12 cellular contexts compared by ENCODE assay signal in the genomic region with DNA sequence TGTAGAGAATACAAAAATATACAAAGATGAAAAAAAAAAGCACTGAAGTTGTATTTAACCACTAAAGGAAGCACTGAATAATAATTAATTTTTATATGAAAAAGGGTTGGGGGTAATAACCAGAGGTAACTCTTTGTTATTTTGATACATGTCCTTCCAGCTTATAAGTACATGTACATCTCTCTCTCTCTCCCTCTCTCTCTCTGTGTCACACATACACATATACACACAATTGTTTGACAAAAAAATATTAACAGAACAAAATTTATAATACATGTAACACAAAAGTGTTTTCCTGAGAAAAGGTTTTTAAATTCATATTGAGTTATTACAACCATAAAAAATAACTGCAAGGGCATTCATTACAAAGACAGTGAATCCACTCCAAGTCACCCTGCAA. TPM values are rescaled to one million over a fixed set of nuclear protein-coding genes. Genes with fewer than 3 reads are reported as not detected.
DNase-seq lines count a peak whose midpoint lies in the region; ATAC-seq and TF ChIP-seq lines count a peak whose summit lies in the region.
"Had no signal": no experiment of that assay in that cellular context is flagged by ENCODE, and none has a peak within 500 bp of the region (broad histone marks: within the 10 kb centered on the region; RNA-seq: fewer than 3 reads in every experiment).

No MANE protein-coding gene starts in this region.

- ATAC-seq in natural killer cell treated with Interleukin-12 subunit alpha and Interleukin-12 subunit beta and Interleukin-15 and Interleukin-18, amount 100 ng/mL, for 72 hours = no peak
- ATAC-seq in HG02884 (IDR thresholded peaks at IDR 0.05; ENCODE audit: unreplicated experiment) = no peak
- no peak for ATAC-seq in GM21529 (IDR thresholded peaks at IDR 0.05; ENCODE audit: unreplicated experiment)
- no peak for ATAC-seq in HG02642 (IDR thresholded peaks at IDR 0.05; ENCODE audit: poor library complexity, unreplicated experiment)
- ATAC-seq: K562 had no signal

- peak overlapping the region; percentile 74 for H3K4me3 Mint-ChIP-seq in HFFc6
- peak overlapping the region; percentile 92 for H3K4me3 Mint-ChIP-seq in activated naive CD8-positive, alpha-beta T cell
- peak overlapping the region; percentile 88 for H3K4me3 Mint-ChIP-seq in natural killer cell treated with Interleukin-12 subunit alpha and Interleukin-12 subunit beta and Interleukin-15 and Interleukin-18, amount 100 ng/mL, for 72 hours

- peak overlapping the region; percentile 69 for H3K4me3 ChIP-seq in BLaER1
- H3K4me3 ChIP-seq: K562 had no signal

- H3K27me3 ChIP-seq in BLaER1 = no peaks in the 10 kb centered on the region

- TF ChIP-seq CTCF in HFFc6 (IDR thresholded peaks at IDR 0.05) = no peak

- H3K9me3 Mint-ChIP-seq in HFFc6 = no peaks in the 10 kb centered on the region
- H3K9me3 Mint-ChIP-seq in activated naive CD8-positive, alpha-beta T cell (ENCODE audit: low read depth) = no peaks in the 10 kb centered on the region
- peaks cover 2% of the 10 kb centered on the region for H3K9me3 Mint-ChIP-seq in natural killer cell treated with Interleukin-12 subunit alpha and Interleukin-12 subunit beta and Interleukin-15 and Interleukin-18, amount 100 ng/mL, for 72 hours
- H3K9me3 Mint-ChIP-seq: type B pancreatic cell had no signal

- peak overlapping the region; percentile 96 for H3K27ac ChIP-seq in BLaER1

- peaks cover 77% of the 10 kb centered on the region for H3K4me1 Mint-ChIP-seq in HFFc6 (ENCODE audit: low read depth)
- H3K4me1 Mint-ChIP-seq in activated naive CD8-positive, alpha-beta T cell (ENCODE audit: low read depth) = peaks cover 75% of the 10 kb centered on the region
- H3K4me1 Mint-ChIP-seq in natural killer cell treated with Interleukin-12 subunit alpha and Interleukin-12 subunit beta and Interleukin-15 and Interleukin-18, amount 100 ng/mL, for 72 hours (ENCODE audit: low read depth in 2 of 2) = peaks cover 53 to 76% of the 10 kb centered on the region in 2 donors

- no peaks in the 10 kb centered on the region for H3K9me3 ChIP-seq in BLaER1

- peak overlapping the region; percentile 94 for H3K9ac ChIP-seq in BLaER1

- peaks cover 5% of the 10 kb centered on the region; the same call in 1 of the 2 replicates for H3K36me3 Mint-ChIP-seq in HFFc6 (ENCODE audit: low read depth)
- peaks cover 13% of the 10 kb centered on the region for H3K36me3 Mint-ChIP-seq in activated naive CD8-positive, alpha-beta T cell
- H3K36me3 Mint-ChIP-seq in natural killer cell treated with Interleukin-12 subunit alpha and Interleukin-12 subunit beta and Interleukin-15 and Interleukin-18, amount 100 ng/mL, for 72 hours = peaks cover 34% of the 10 kb centered on the region
- H3K36me3 Mint-ChIP-seq: type B pancreatic cell had no signal

- no peaks in the 10 kb centered on the region; the same call in 1 of the 2 replicates for H3K27me3 Mint-ChIP-seq in HFFc6 (ENCODE audit: insufficient read depth)
- H3K27me3 Mint-ChIP-seq in activated naive CD8-positive, alpha-beta T cell = no peaks in the 10 kb centered on the region
- no peaks in the 10 kb centered on the region for H3K27me3 Mint-ChIP-seq in natural killer cell treated with Interleukin-12 subunit alpha and Interleukin-12 subunit beta and Interleukin-15 and Interleukin-18, amount 100 ng/mL, for 72 hours
- H3K27me3 Mint-ChIP-seq: type B pancreatic cell had no signal

- DNase-seq in HFFc6 (no peak), NCI-H2081 (lab: John Stamatoyannopoulos, UW) (no peak)
- DNase-seq in natural killer cell treated with Interleukin-12 subunit alpha and Interleukin-12 subunit beta and Interleukin-15 and Interleukin-18, amount 100 ng/mL, for 72 hours (ENCODE audit: low spot score) = no peak
- DNase-seq: hippocampal formation, NCI-H524 treated with DMSO at 0.1 percent for 48 hours had no signal

- peaks cover 34% of the 10 kb centered on the region for H3K36me3 ChIP-seq in BLaER1

- peaks cover 14% of the 10 kb centered on the region; the same call in 1 of the 2 replicates for H4K20me1 ChIP-seq in BLaER1

- H3K27ac Mint-ChIP-seq in HFFc6 = peak overlapping the region; percentile 86
- H3K27ac Mint-ChIP-seq in activated naive CD8-positive, alpha-beta T cell = peak overlapping the region; percentile 97
- H3K27ac Mint-ChIP-seq in natural killer cell treated with Interleukin-12 subunit alpha and Interleukin-12 subunit beta and Interleukin-15 and Interleukin-18, amount 100 ng/mL, for 72 hours = peak overlapping the region; percentile 95 to 98

- peaks cover 60% of the 10 kb centered on the region for H3K4me1 ChIP-seq in BLaER1

- peak overlapping the region; percentile 81 for H3K4me2 ChIP-seq in BLaER1

RNA-seq across cellular contexts. Expression of a gene that starts 4.6 kb away (rescaled TPM):
- total RNA-seq in HFFc6 (2021; fragmentation: NEBNext Ultra II Directional; extraction: Animal tissue kit (Norgen Biotek cat#: 25700)) = 10 to 100 TPM; 33.0 to 41.7 (median 38.5) TPM
- total RNA-seq in natural killer cell treated with Interleukin-12 subunit alpha and Interleukin-12 subunit beta and Interleukin-15 and Interleukin-18, amount 100 ng/mL, for 72 hours = 100 to 1,000 TPM; 284 to 319 TPM

Comparison
In these comparisons a context has a peak if more than half of its experiments do, and no peak if none do; other contexts are left out.
1. RNA of a gene that starts 4.6 kb away (total RNA-seq): 284 to 319 TPM in natural killer cell treated with Interleukin-12 subunit alpha and Interleukin-12 subunit beta and Interleukin-15 and Interleukin-18, amount 100 ng/mL, for 72 hours; 33.0 to 41.7 TPM in HFFc6; every median in the first group is over 4 times any median in the second.
2. Peak in every context shown above with its lines, with median percentiles within 50 percentile points of each other: H3K27ac Mint-ChIP-seq and H3K4me3 Mint-ChIP-seq.